ENCODE assay signal across 10 cellular contexts in genomic region chr7:46322937-46323336, GRCh38.
"Had no signal": no experiment of that assay in that cellular context is flagged by ENCODE, and none has a peak within 500 bp of the region (broad histone marks: within the 10 kb centered on the region; RNA-seq: fewer than 3 reads in every experiment).

No MANE protein-coding gene starts in this region.

- DNase-seq: GM23248, GOT3, H7, HFFc6, KBM-7 had no signal

- H3K4me2 ChIP-seq: KMS-11 had no signal

- H3K27ac ChIP-seq: GM23248, HL-60, KMS-11 had no signal

- H3K4me3 Mint-ChIP-seq: HFFc6 had no signal

- H3K36me3 ChIP-seq: HAP-1 had no signal

- H3K27ac Mint-ChIP-seq: HFFc6 had no signal

- H3K4me3 ChIP-seq: GM23248, HAP-1 had no signal

- H3K9ac ChIP-seq: GM23248, KMS-11 had no signal

- H2AFZ ChIP-seq: GM23248 had no signal

- H3K9me3 ChIP-seq: HAP-1 had no signal

- ATAC-seq: HCT116, HepG2 had no signal

- H3K4me1 ChIP-seq: HAP-1 had no signal
